Comparison of ENCODE assay signal across 25 cellular contexts in the genomic region with DNA sequence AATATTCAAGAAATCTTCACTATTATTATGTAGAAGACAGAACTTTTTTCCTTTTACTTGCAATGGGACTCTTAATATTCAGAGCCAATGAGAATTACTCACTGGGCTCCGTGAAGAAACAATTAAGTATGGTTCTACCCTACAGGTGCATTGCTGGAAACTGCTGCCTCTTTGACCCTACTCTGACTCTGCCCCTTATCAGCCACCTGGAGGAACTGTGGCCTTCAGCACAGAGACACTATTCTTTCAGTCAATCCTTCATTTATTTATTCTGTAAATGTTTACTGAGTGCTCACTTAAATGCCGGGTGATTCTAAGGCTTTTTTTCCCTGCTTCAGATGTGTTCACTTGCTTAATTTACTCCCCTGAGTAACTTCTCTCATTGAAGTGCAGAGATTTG.
"Had no signal": no experiment of that assay in that cellular context is flagged by ENCODE, and none has a peak within 500 bp of the region (broad histone marks: within the 10 kb centered on the region; RNA-seq: fewer than 3 reads in every experiment).

No MANE protein-coding gene starts in this region.

- H3K27ac ChIP-seq: ascending aorta, cardiac muscle cell, gastroesophageal sphincter, tibial artery, upper lobe of right lung had no signal

- DNase-seq: activated CD4-positive, alpha-beta memory T cell treated with anti-CD3 and anti-CD28 coated beads, Interleukin-2, amount 10 ng/mL, durations not matched to agents 7 days and 5 days; activated CD4-positive, alpha-beta T cell treated with anti-CD3 and anti-CD28 coated beads for 1 hour; activated CD4-positive, alpha-beta T cell treated with anti-CD3 and anti-CD28 coated beads, Interleukin-2, amount 10 ng/mL, durations not matched to agents 7 days and 5 days; activated CD8-positive, alpha-beta memory T cell treated with anti-CD3 and anti-CD28 coated beads, Interleukin-2, amount 50 U/mL, for 48 hours; activated gamma-delta T cell; activated naive CD4-positive, alpha-beta T cell treated with anti-CD3 and anti-CD28 coated beads, Interleukin-2, amount 10 ng/mL, durations not matched to agents 7 days and 5 days; activated naive CD8-positive, alpha-beta T cell treated with anti-CD3 and anti-CD28 coated beads, Interleukin-2, amount 10 ng/mL, durations not matched to agents 7 days and 5 days; activated T-cell treated with anti-CD3 and anti-CD28 coated beads, Interleukin-2, amount 50 U/mL, for 24 hours; cerebellar nuclear complex; cortex of kidney; hippocampal formation; left cardiac atrium; naive thymus-derived CD8-positive, alpha-beta T cell; nucleus accumbens; right cardiac atrium; stimulated activated CD4-positive, alpha-beta T cell treated with anti-CD3 and anti-CD28 coated beads, Interleukin-4, amount 100 ng/mL, for 1 hour; stimulated activated naive CD8-positive, alpha-beta T cell treated with anti-CD3 and anti-CD28 coated beads, Interleukin-15, amount 100 ng/mL, for 72 hours; T-helper 2 cell; tibial artery; upper lobe of right lung had no signal

- H3K9me3 ChIP-seq: ascending aorta, gastroesophageal sphincter, tibial artery, upper lobe of right lung had no signal

- H3K36me3 ChIP-seq: ascending aorta, cardiac muscle cell, gastroesophageal sphincter, tibial artery, upper lobe of right lung had no signal

- H3K4me1 ChIP-seq: ascending aorta, gastroesophageal sphincter, tibial artery, upper lobe of right lung had no signal

- H3K27me3 ChIP-seq: ascending aorta, tibial artery, upper lobe of right lung had no signal

- H3K4me3 ChIP-seq: ascending aorta, cardiac muscle cell, gastroesophageal sphincter, tibial artery, upper lobe of right lung had no signal

- FAIRE-seq: endothelial cell of umbilical vein, keratinocyte had no signal
